1 cellular context compared by ENCODE assay signal in the genomic region with DNA sequence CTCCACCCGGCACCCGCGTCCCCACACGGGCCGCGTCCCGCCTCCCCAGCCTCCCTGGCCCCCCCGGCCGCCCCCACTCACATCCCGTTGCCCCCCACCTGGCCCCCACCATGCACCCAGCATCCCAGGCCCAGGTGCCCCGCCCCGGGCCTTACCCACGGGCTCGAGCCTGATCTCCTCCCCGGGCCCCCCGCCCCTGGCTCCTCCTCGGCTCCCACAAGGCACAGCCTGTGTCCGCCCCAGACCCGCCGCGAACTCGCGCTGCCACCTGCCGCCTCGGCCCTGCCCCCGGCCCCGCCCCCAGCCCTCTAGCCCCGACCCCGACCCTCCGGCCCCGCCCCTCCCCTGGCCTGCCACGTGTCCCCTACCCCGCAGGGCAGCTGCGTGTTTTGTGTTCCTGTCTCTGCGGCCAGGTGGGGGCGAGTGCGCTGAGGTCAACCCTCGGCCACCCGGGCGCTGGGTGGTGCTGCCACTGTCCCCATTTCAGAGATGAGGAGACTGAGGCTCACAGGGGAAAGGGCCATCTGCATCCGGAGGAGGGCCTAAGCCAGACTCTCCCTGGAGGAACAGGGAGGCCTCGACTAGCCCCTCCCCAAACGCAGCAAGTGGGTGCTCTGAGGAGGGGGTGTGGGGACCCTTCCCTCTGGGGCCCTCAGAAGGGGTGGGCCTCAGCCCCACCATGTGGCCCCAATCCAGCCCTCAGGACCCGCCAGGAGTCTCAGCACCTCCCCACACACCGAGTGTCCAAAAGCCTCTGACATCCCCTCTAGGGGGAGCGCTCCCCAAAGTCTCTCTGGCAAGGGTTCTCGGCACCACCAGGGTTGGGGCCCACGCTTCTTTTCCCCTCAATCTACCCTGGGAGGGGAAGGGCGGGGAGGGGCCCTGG.
TF ChIP-seq lines count a peak whose summit lies in the region.

No MANE protein-coding gene starts in this region.

TF ChIP-seq in HepG2, 621 proteins besides CTCF, POLR2A, EP300 and RAD21 (continued from another document and continues in another):
- TF ChIP-seq, protein P1, sequence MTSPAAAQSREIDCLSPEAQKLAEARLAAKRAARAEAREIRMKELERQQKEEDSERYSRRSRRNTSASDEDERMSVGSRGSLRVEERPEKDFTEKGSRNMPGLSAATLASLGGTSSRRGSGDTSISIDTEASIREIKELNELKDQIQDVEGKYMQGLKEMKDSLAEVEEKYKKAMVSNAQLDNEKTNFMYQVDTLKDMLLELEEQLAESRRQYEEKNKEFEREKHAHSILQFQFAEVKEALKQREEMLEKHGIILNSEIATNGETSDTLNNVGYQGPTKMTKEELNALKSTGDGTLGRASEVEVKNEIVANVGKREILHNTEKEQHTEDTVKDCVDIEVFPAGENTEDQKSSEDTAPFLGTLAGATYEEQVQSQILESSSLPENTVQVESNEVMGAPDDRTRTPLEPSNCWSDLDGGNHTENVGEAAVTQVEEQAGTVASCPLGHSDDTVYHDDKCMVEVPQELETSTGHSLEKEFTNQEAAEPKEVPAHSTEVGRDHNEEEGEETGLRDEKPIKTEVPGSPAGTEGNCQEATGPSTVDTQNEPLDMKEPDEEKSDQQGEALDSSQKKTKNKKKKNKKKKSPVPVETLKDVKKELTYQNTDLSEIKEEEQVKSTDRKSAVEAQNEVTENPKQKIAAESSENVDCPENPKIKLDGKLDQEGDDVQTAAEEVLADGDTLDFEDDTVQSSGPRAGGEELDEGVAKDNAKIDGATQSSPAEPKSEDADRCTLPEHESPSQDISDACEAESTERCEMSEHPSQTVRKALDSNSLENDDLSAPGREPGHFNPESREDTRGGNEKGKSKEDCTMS (CRISPR knock-in tag; conservative IDR thresholded peaks at IDR 0.05): no peak
- TF ChIP-seq, protein P2, sequence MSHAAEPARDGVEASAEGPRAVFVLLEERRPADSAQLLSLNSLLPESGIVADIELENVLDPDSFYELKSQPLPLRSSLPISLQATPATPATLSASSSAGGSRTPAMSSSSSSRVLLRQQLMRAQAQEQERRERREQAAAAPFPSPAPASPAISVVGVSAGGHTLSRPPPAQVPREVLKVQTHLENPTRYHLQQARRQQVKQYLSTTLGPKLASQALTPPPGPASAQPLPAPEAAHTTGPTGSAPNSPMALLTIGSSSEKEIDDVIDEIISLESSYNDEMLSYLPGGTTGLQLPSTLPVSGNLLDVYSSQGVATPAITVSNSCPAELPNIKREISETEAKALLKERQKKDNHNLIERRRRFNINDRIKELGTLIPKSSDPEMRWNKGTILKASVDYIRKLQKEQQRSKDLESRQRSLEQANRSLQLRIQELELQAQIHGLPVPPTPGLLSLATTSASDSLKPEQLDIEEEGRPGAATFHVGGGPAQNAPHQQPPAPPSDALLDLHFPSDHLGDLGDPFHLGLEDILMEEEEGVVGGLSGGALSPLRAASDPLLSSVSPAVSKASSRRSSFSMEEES (CRISPR knock-in tag; IDR thresholded peaks at IDR 0.05): no peak
- 0 out of 2 replicates have a peak, but pooled peaks have one; percentile 15 for TF ChIP-seq ZNF891 (CRISPR knock-in tag; IDR thresholded peaks at IDR 0.05)
- no peak for TF ChIP-seq ZNF33B (CRISPR knock-in tag; IDR thresholded peaks at IDR 0.05)
- no peak for TF ChIP-seq MAFK (conservative IDR thresholded peaks at IDR 0.05 in 1 of 2, IDR thresholded peaks at IDR 0.05 in 1 of 2; ENCODE audit: low read length in 2 of 2)
- TF ChIP-seq ZNF766 (CRISPR knock-in tag; IDR thresholded peaks at IDR 0.05; ENCODE audit: borderline replicate concordance): no peak
- no peak for TF ChIP-seq KLF13 (CRISPR knock-in tag; IDR thresholded peaks at IDR 0.05)
- no peak for TF ChIP-seq GTF3A (CRISPR knock-in tag; conservative IDR thresholded peaks at IDR 0.05)
- no peak for TF ChIP-seq BORCS8-MEF2B (CRISPR knock-in tag; IDR thresholded peaks at IDR 0.05)
- no peak for TF ChIP-seq CCDC6 (CRISPR knock-in tag; IDR thresholded peaks at IDR 0.05)
- no peak for TF ChIP-seq NFE2L2 (IDR thresholded peaks at IDR 0.05; ENCODE audit: low read length)
- TF ChIP-seq KDM5B (CRISPR knock-in tag; IDR thresholded peaks at IDR 0.05; ENCODE audit: borderline replicate concordance): no peak
- no peak for TF ChIP-seq MED1 (CRISPR knock-in tag; IDR thresholded peaks at IDR 0.05)
- no peak for TF ChIP-seq ZBTB3 (CRISPR knock-in tag; IDR thresholded peaks at IDR 0.05; ENCODE audit: borderline replicate concordance, low read depth)
- TF ChIP-seq RBM39 (IDR thresholded peaks at IDR 0.05; ENCODE audit: low read depth, low read length, poor library complexity, severe bottlenecking): no peak
- TF ChIP-seq ZNF746 (CRISPR knock-in tag; IDR thresholded peaks at IDR 0.05): 0 out of 2 replicates have a peak, but pooled peaks have one; percentile 47
- TF ChIP-seq ZSCAN21 (CRISPR knock-in tag; IDR thresholded peaks at IDR 0.05; ENCODE audit: borderline replicate concordance): no peak
- TF ChIP-seq ZNF703 (CRISPR knock-in tag; IDR thresholded peaks at IDR 0.05; ENCODE audit: borderline replicate concordance): no peak
- TF ChIP-seq ZNF138 (CRISPR knock-in tag; IDR thresholded peaks at IDR 0.05; ENCODE audit: low read depth): no peak
- TF ChIP-seq NCOA1 (CRISPR knock-in tag; IDR thresholded peaks at IDR 0.05): no peak
- TF ChIP-seq TAF1 (CRISPR knock-in tag; IDR thresholded peaks at IDR 0.05): peak; percentile 10; the same call in 1 of the 2 replicates
- TF ChIP-seq, protein P3, sequence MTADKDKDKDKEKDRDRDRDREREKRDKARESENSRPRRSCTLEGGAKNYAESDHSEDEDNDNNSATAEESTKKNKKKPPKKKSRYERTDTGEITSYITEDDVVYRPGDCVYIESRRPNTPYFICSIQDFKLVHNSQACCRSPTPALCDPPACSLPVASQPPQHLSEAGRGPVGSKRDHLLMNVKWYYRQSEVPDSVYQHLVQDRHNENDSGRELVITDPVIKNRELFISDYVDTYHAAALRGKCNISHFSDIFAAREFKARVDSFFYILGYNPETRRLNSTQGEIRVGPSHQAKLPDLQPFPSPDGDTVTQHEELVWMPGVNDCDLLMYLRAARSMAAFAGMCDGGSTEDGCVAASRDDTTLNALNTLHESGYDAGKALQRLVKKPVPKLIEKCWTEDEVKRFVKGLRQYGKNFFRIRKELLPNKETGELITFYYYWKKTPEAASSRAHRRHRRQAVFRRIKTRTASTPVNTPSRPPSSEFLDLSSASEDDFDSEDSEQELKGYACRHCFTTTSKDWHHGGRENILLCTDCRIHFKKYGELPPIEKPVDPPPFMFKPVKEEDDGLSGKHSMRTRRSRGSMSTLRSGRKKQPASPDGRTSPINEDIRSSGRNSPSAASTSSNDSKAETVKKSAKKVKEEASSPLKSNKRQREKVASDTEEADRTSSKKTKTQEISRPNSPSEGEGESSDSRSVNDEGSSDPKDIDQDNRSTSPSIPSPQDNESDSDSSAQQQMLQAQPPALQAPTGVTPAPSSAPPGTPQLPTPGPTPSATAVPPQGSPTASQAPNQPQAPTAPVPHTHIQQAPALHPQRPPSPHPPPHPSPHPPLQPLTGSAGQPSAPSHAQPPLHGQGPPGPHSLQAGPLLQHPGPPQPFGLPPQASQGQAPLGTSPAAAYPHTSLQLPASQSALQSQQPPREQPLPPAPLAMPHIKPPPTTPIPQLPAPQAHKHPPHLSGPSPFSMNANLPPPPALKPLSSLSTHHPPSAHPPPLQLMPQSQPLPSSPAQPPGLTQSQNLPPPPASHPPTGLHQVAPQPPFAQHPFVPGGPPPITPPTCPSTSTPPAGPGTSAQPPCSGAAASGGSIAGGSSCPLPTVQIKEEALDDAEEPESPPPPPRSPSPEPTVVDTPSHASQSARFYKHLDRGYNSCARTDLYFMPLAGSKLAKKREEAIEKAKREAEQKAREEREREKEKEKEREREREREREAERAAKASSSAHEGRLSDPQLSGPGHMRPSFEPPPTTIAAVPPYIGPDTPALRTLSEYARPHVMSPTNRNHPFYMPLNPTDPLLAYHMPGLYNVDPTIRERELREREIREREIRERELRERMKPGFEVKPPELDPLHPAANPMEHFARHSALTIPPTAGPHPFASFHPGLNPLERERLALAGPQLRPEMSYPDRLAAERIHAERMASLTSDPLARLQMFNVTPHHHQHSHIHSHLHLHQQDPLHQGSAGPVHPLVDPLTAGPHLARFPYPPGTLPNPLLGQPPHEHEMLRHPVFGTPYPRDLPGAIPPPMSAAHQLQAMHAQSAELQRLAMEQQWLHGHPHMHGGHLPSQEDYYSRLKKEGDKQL (CRISPR knock-in tag; IDR thresholded peaks at IDR 0.05; ENCODE audit: low read depth): no peak
- no peak for TF ChIP-seq ZNF572 (CRISPR knock-in tag; IDR thresholded peaks at IDR 0.05)
- TF ChIP-seq FOXA3 (CRISPR knock-in tag; IDR thresholded peaks at IDR 0.05): no peak
- TF ChIP-seq, protein P4, sequence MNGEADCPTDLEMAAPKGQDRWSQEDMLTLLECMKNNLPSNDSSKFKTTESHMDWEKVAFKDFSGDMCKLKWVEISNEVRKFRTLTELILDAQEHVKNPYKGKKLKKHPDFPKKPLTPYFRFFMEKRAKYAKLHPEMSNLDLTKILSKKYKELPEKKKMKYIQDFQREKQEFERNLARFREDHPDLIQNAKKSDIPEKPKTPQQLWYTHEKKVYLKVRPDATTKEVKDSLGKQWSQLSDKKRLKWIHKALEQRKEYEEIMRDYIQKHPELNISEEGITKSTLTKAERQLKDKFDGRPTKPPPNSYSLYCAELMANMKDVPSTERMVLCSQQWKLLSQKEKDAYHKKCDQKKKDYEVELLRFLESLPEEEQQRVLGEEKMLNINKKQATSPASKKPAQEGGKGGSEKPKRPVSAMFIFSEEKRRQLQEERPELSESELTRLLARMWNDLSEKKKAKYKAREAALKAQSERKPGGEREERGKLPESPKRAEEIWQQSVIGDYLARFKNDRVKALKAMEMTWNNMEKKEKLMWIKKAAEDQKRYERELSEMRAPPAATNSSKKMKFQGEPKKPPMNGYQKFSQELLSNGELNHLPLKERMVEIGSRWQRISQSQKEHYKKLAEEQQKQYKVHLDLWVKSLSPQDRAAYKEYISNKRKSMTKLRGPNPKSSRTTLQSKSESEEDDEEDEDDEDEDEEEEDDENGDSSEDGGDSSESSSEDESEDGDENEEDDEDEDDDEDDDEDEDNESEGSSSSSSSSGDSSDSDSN (CRISPR knock-in tag; IDR thresholded peaks at IDR 0.05): peak; percentile 38; the same call in 1 of the 2 replicates
- TF ChIP-seq, protein P5, sequence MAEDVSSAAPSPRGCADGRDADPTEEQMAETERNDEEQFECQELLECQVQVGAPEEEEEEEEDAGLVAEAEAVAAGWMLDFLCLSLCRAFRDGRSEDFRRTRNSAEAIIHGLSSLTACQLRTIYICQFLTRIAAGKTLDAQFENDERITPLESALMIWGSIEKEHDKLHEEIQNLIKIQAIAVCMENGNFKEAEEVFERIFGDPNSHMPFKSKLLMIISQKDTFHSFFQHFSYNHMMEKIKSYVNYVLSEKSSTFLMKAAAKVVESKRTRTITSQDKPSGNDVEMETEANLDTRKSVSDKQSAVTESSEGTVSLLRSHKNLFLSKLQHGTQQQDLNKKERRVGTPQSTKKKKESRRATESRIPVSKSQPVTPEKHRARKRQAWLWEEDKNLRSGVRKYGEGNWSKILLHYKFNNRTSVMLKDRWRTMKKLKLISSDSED (CRISPR knock-in tag; IDR thresholded peaks at IDR 0.05): no peak
- TF ChIP-seq NCOA5 (CRISPR knock-in tag; IDR thresholded peaks at IDR 0.05): no peak
- TF ChIP-seq, protein P6, sequence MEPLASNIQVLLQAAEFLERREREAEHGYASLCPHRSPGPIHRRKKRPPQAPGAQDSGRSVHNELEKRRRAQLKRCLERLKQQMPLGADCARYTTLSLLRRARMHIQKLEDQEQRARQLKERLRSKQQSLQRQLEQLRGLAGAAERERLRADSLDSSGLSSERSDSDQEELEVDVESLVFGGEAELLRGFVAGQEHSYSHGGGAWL (CRISPR knock-in tag; IDR thresholded peaks at IDR 0.05): no peak
- no peak for TF ChIP-seq GZF1 (CRISPR knock-in tag; IDR thresholded peaks at IDR 0.05)
- no peak for TF ChIP-seq ZNF10 (CRISPR knock-in tag; IDR thresholded peaks at IDR 0.05; ENCODE audit: borderline replicate concordance, low read depth)
- no peak for TF ChIP-seq ZNF333 (CRISPR knock-in tag; IDR thresholded peaks at IDR 0.05; ENCODE audit: borderline replicate concordance)
- TF ChIP-seq, protein P7, sequence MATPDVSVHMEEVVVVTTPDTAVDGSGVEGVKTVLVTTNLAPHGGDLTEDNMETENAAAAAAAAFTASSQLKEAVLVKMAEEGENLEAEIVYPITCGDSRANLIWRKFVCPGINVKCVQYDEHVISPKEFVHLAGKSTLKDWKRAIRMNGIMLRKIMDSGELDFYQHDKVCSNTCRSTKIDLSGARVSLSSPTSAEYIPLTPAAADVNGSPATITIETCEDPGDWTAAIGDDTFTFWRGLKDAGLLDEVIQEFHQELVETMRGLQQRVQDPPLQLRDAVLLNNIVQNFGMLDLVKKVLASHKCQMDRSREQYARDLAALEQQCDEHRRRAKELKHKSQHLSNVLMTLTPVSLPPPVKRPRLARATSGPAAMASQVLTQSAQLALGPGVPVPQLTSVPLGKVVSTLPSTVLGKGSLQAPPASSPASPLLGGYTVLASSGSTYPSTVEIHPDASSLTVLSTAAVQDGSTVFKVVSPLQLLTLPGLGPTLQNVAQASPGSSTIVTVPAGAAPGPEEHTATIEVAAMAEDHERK (CRISPR knock-in tag; IDR thresholded peaks at IDR 0.05; ENCODE audit: low read depth): no peak
- TF ChIP-seq ZNF296 (CRISPR knock-in tag; conservative IDR thresholded peaks at IDR 0.05): no peak
- TF ChIP-seq IKZF1 (IDR thresholded peaks at IDR 0.05): no peak
- TF ChIP-seq ZFP37 (CRISPR knock-in tag; IDR thresholded peaks at IDR 0.05; ENCODE audit: borderline replicate concordance): no peak
- no peak for TF ChIP-seq ZSCAN29 (CRISPR knock-in tag; conservative IDR thresholded peaks at IDR 0.05)
- TF ChIP-seq, protein P8, sequence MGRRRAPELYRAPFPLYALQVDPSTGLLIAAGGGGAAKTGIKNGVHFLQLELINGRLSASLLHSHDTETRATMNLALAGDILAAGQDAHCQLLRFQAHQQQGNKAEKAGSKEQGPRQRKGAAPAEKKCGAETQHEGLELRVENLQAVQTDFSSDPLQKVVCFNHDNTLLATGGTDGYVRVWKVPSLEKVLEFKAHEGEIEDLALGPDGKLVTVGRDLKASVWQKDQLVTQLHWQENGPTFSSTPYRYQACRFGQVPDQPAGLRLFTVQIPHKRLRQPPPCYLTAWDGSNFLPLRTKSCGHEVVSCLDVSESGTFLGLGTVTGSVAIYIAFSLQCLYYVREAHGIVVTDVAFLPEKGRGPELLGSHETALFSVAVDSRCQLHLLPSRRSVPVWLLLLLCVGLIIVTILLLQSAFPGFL (CRISPR knock-in tag; IDR thresholded peaks at IDR 0.05): no peak
- no peak for TF ChIP-seq FOXM1 (CRISPR knock-in tag; IDR thresholded peaks at IDR 0.05)
- TF ChIP-seq, protein P9, sequence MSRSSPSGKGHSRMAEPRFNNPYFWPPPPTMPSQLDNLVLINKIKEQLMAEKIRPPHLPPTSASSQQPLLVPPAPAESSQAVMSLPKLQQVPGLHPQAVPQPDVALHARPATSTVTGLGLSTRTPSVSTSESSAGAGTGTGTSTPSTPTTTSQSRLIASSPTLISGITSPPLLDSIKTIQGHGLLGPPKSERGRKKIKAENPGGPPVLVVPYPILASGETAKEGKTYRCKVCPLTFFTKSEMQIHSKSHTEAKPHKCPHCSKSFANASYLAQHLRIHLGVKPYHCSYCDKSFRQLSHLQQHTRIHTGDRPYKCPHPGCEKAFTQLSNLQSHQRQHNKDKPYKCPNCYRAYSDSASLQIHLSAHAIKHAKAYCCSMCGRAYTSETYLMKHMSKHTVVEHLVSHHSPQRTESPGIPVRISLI (CRISPR knock-in tag; IDR thresholded peaks at IDR 0.05; ENCODE audit: borderline replicate concordance): no peak
- no peak for TF ChIP-seq PHF8 (CRISPR knock-in tag; IDR thresholded peaks at IDR 0.05)
- no peak for TF ChIP-seq TMF1 (CRISPR knock-in tag; IDR thresholded peaks at IDR 0.05; ENCODE audit: low read depth)
- no peak for TF ChIP-seq SIX1 (CRISPR knock-in tag; IDR thresholded peaks at IDR 0.05; ENCODE audit: borderline replicate concordance)
- no peak for TF ChIP-seq TEAD3 (CRISPR knock-in tag; optimal IDR thresholded peaks at IDR 0.05; ENCODE audit: borderline replicate concordance)
- TF ChIP-seq SP5 (CRISPR knock-in tag; IDR thresholded peaks at IDR 0.05; ENCODE audit: borderline replicate concordance, low read depth): no peak; the same call in 1 of the 2 replicates
- no peak for TF ChIP-seq NFIC (IDR thresholded peaks at IDR 0.05; ENCODE audit: low read length)
